In the genomic region with DNA sequence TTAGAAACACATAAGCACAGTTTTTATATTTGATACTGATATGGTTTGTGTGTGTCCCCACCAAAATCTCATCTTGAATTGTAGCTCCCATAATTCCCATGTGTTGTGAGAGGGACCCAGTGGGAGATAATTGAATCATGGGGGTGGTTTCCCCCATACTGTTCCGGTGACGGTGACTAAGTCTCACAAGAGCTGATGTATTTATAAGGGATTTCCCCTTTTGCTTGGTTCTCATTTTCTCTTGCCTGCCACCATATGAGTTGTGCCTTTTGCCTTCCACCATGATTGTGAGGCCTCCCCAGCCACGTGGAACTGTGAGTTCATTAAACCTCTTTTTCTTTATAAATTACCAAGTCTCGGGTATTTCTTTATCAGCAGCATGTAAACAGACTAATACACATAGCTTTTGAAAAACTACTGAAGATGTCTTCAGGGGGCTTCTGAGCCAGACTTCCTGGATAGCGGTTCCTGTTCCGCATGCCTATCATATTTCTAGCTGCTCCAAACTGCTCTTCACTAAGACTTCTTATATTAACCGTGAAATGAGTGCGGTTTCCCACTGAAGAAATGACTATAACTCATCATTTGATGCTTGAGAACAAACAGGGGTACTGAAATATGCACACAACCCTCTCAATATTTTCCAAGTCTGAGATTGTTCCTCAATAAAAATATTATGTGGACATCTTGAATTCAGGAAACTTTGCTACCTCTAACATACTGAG, we compare ENCODE assay signal across 25 cellular contexts.
"Had no signal": no experiment of that assay in that cellular context is flagged by ENCODE, and none has a peak within 500 bp of the region (broad histone marks: within the 10 kb centered on the region; RNA-seq: fewer than 3 reads in every experiment).

No MANE protein-coding gene starts in this region.

- H3K27ac ChIP-seq: coronary artery, esophagus muscularis mucosa, foreskin keratinocyte, ovary, psoas muscle, sigmoid colon, testis, tibial artery had no signal

- H3K9me3 ChIP-seq: esophagus muscularis mucosa, ovary, psoas muscle, sigmoid colon, testis, tibial artery had no signal

- H3K36me3 ChIP-seq: esophagus muscularis mucosa, ovary, sigmoid colon, tibial artery had no signal

- DNase-seq: dermis blood vessel endothelial cell; effector memory CD4-positive, alpha-beta T cell; foreskin keratinocyte; hypothalamus; immature natural killer cell; islet precursor cell; natural killer cell; occipital lobe; ovary; posterior cingulate gyrus; psoas muscle; right cardiac atrium; sigmoid colon; stimulated activated CD4-positive, alpha-beta T cell treated with anti-CD3 and anti-CD28 coated beads, Interleukin-2, amount 100 ng/mL, for 24 hours; stimulated activated CD4-positive, alpha-beta T cell treated with anti-CD3 and anti-CD28 coated beads, Interleukin-4, amount 100 ng/mL, for 24 hours; stimulated activated naive CD8-positive, alpha-beta T cell treated with anti-CD3 and anti-CD28 coated beads, Interleukin-15, Interleukin-2, amounts not matched to agents 100 U/mL and 50 U/mL, for 24 hours; substantia nigra; testis; tibial artery had no signal

- H3K27me3 ChIP-seq: esophagus muscularis mucosa, foreskin keratinocyte, ovary, sigmoid colon, testis, tibial artery had no signal

- H3K4me3 ChIP-seq: coronary artery, esophagus muscularis mucosa, lung, ovary, psoas muscle, sigmoid colon, testis, tibial artery had no signal

- FAIRE-seq: endothelial cell of umbilical vein had no signal

- H3K4me1 ChIP-seq: esophagus muscularis mucosa, foreskin keratinocyte, psoas muscle, sigmoid colon, testis, tibial artery had no signal

- ATAC-seq: foreskin keratinocyte; left lobe of liver; natural killer cell; psoas muscle; right cardiac atrium; stimulated activated effector memory CD8-positive, alpha-beta T cell treated with anti-CD3 and anti-CD28 coated beads, Interleukin-12 subunit alpha, Interleukin-12 subunit beta, amount 100 ng/mL, for 72 hours; stimulated activated naive CD8-positive, alpha-beta T cell treated with anti-CD3 and anti-CD28 coated beads, Interleukin-15, Interleukin-2, amounts not matched to agents 100 U/mL and 50 U/mL, for 24 hours had no signal
